ENCODE assay signal across 8 cellular contexts in the genomic region with DNA sequence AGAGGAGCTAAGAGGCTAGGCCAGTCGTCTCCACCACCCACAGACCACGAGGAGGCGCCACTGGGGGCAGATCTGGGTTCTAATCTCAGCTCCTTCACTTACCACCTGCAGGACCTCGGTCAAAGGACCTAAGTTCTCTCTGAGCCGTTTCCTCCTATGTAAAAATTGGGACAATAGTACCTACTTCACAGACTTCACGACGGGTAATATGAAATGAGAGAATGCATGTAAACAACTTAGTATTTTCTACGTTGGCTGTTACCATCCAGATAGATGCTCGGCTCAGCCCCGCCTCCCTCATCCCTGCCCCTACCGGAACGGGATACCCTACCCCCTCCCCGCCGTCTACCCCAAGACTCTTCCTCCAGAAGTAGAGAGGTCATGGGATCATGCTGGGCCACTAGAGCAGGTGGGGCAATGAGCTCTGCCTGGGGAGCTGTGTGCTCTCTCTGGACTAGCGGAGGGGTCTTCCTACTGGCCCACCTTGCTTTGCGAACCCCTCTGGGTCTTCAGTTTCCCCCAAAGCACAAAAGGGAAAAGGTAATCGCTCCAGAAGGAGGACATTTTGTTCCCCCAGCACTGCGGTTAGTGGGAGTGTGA. TPM values are rescaled to one million over a fixed set of nuclear protein-coding genes. Genes with fewer than 3 reads are reported as not detected.
A peak's percentile ranks its signal among the peaks of the same experiment; 100 is the strongest.
DNase-seq lines count a peak whose midpoint lies in the region; ATAC-seq, FAIRE-seq and TF ChIP-seq lines count a peak whose summit lies in the region.

No MANE protein-coding gene starts in this region.

- in situ Hi-C loops in Panc1 (cut with HindIII; ENCODE audit: low pct_unique_long_range_greater_than_20kb, low sequenced_read_pairs): no loop called here

- H3K4me3 Mint-ChIP-seq in activated naive CD4-positive, alpha-beta T cell treated with anti-CD3 and anti-CD28 coated beads for 36 hours: peak overlapping the region; percentile 94

- peaks cover 3% of the 10 kb centered on the region for H3K36me3 ChIP-seq in Panc1 (ENCODE audit: control insufficient read depth, insufficient read depth, low read length)
- no peaks in the 10 kb centered on the region for H3K36me3 ChIP-seq in pancreas
- H3K36me3 ChIP-seq in vagina: no peaks in the 10 kb centered on the region

- peak overlapping the region; percentile 96 for H3K27ac ChIP-seq in Panc1 (ENCODE audit: low read length)
- H3K27ac ChIP-seq in pancreas: peak overlapping the region; percentile 47 to 85 (median 73)
- peak overlapping the region; percentile 95 for H3K27ac ChIP-seq in vagina

- H3K27me3 Mint-ChIP-seq in activated naive CD4-positive, alpha-beta T cell treated with anti-CD3 and anti-CD28 coated beads for 36 hours (ENCODE audit: low read depth): no peaks in the 10 kb centered on the region

- H3K9me3 Mint-ChIP-seq in activated naive CD4-positive, alpha-beta T cell treated with anti-CD3 and anti-CD28 coated beads for 36 hours: peaks cover 3% of the 10 kb centered on the region

- intact Hi-C loops in Panc1 (cut with micrococcal nuclease; ENCODE audit: unreplicated experiment) (loop anchor here (2.0 kb wide), 1 partner anchor 133 kb away; no protein-coding TSS in a partner anchor), head of caudate nucleus (cut with DNase I) (loop anchor here (5.0 kb wide), 2 partner anchors 50 to 130 kb away; no protein-coding TSS in a partner anchor), pancreas (cut with DNase I) (loop anchor here in 1 of 3 donors (10.0 kb wide), 1 partner anchor 133 kb away; no protein-coding TSS in a partner anchor), vagina (cut with DNase I) (no loop called here)
- intact Hi-C loops in activated naive CD4-positive, alpha-beta T cell treated with anti-CD3 and anti-CD28 coated beads for 36 hours (cut with micrococcal nuclease): loop anchor here (5.0 to 10.0 kb wide), 2 partner anchors 420 to 1043 kb away; no protein-coding TSS in a partner anchor

- H3K4me1 ChIP-seq in Panc1 (ENCODE audit: control insufficient read depth, insufficient read depth, low read length): peaks cover 25% of the 10 kb centered on the region
- H3K4me1 ChIP-seq in pancreas: peaks cover 0 to 20% (median 0%) of the 10 kb centered on the region in 3 donors
- H3K4me1 ChIP-seq in vagina: peaks cover 26% of the 10 kb centered on the region

- peaks cover 46% of the 10 kb centered on the region for H3K36me3 Mint-ChIP-seq in activated naive CD4-positive, alpha-beta T cell treated with anti-CD3 and anti-CD28 coated beads for 36 hours (ENCODE audit: low read depth)

- no peaks in the 10 kb centered on the region for H3K27me3 ChIP-seq in Panc1 (ENCODE audit: control insufficient read depth, insufficient read depth, low read length)
- H3K27me3 ChIP-seq in pancreas: no peaks in the 10 kb centered on the region
- no peaks in the 10 kb centered on the region for H3K27me3 ChIP-seq in vagina

- ATAC-seq in Panc1: peak; percentile 63
- ATAC-seq in pancreas: peak; percentile 22 to 51 (median 42)

- H3K4me3 ChIP-seq in Panc1 (ENCODE audit: low read depth in 2 of 2, low read length in 2 of 2): peak overlapping the region; percentile 83 to 99
- peak overlapping the region; percentile 60 to 84 (median 68) for H3K4me3 ChIP-seq in pancreas
- H3K4me3 ChIP-seq in vagina: peak overlapping the region; percentile 62 to 81

- WGBS in pancreas, 2 donors: 7 to 10% methylated on average over 18 of the region's 18 CpGs

- peak overlapping the region; percentile 94 for H3K27ac Mint-ChIP-seq in activated naive CD4-positive, alpha-beta T cell treated with anti-CD3 and anti-CD28 coated beads for 36 hours

- DNase-seq in NCI-H524 (lab: John Stamatoyannopoulos, UW): peak; percentile 8 to 13
- no peak for DNase-seq in NCI-H524 treated with DMSO at 0.1 percent for 48 hours (lab: John Stamatoyannopoulos, UW)
- no peak for DNase-seq in Panc1 (ENCODE audit: low read depth, low spot score)
- peak; percentile 88 for DNase-seq in activated naive CD4-positive, alpha-beta T cell treated with anti-CD3 and anti-CD28 coated beads for 36 hours
- DNase-seq in head of caudate nucleus: peak; percentile 42 to 86 (median 67)
- DNase-seq in pancreas: peak; percentile 16 to 64 (median 33)
- DNase-seq in vagina (ENCODE audit: extremely low spot score in 2 of 2): no peak
- DNase-seq in HK-2 (ENCODE audit: unreplicated experiment): no peak

- CTCF ChIA-PET in Panc1 (lab: Charles Lee): interaction anchor here (0.5 to 1.5 kb wide), 4 partner anchors 12 to 132 kb away, joined by 3 to 12 read pairs (median 7); no protein-coding TSS in a partner anchor
- CTCF ChIA-PET in activated naive CD4-positive, alpha-beta T cell treated with anti-CD3 and anti-CD28 coated beads for 36 hours (lab: Charles Lee): interaction anchor here (0.6 to 12.7 kb wide), 20 partner anchors 10 to 320 kb away, joined by 3 to 137 read pairs (median 5); a partner anchor contains a TSS

- no peak for TF ChIP-seq POLR2A in vagina (IDR thresholded peaks at IDR 0.05)

- POLR2A ChIA-PET in Panc1 (lab: Charles Lee): no interaction called here

- peaks cover 76% of the 10 kb centered on the region for H3K4me1 Mint-ChIP-seq in activated naive CD4-positive, alpha-beta T cell treated with anti-CD3 and anti-CD28 coated beads for 36 hours (ENCODE audit: low read depth)

- peak; percentile 77 for TF ChIP-seq CTCF in Panc1 (IDR thresholded peaks at IDR 0.05)
- TF ChIP-seq CTCF in pancreas (IDR thresholded peaks at IDR 0.05): peak in 1 of 4 donors; percentile 7
- TF ChIP-seq CTCF in vagina (IDR thresholded peaks at IDR 0.05): peak in 1 of 3 experiments; percentile 20

- FAIRE-seq in pancreas (lab: Jason Lieb, UNC): no peak

- no TSS peak for BruUV-seq in Panc1 (replicated peaks; lab: Mats Ljungman, UMichigan)

- H3K9me3 ChIP-seq in Panc1 (ENCODE audit: control insufficient read depth, insufficient read depth, low read depth, low read length) (no peaks in the 10 kb centered on the region), pancreas (no peaks in the 10 kb centered on the region), vagina (no peaks in the 10 kb centered on the region)

RNA-seq across cellular contexts. Expression of a gene that starts 0.5 kb away (rescaled TPM):
- total RNA-seq in Panc1 (2021; ENCODE audit: unreplicated experiment) (99.9 TPM), pancreas (10 to 100 TPM in 1 of 6 donors, 1 to 10 TPM in 5; 4.1 to 15.2 (median 7.4) TPM), vagina (25.3 TPM)
- polyA plus RNA-seq in Panc1 (2012; ENCODE audit: insufficient read length): 98.1 TPM
- 100 to 1,000 TPM; 250 to 259 TPM for total RNA-seq in activated naive CD4-positive, alpha-beta T cell treated with anti-CD3 and anti-CD28 coated beads for 36 hours
- 10 to 100 TPM in 1 of 2 donors, 1 to 10 TPM in 1; 8.7 to 15.5 TPM for polyA plus RNA-seq in pancreas

RNA-seq across cellular contexts. Expression of a gene that starts 43.4 kb away (rescaled TPM):
- total RNA-seq in Panc1 (2021; ENCODE audit: unreplicated experiment) (72.1 TPM), pancreas (10 to 100 TPM; 15.4 to 30.4 (median 21.6) TPM), vagina (37.8 TPM)
- polyA plus RNA-seq in Panc1 (2012; ENCODE audit: insufficient read length): 47.6 TPM
- 10 to 100 TPM; 29.8 to 35.6 TPM for total RNA-seq in activated naive CD4-positive, alpha-beta T cell treated with anti-CD3 and anti-CD28 coated beads for 36 hours
- polyA plus RNA-seq in pancreas: 10 to 100 TPM in 1 of 2 donors, 1 to 10 TPM in 1; 7.8 to 18.4 TPM

RNA-seq across cellular contexts. Expression of a gene that starts 54.3 kb away (rescaled TPM):
- not detected for total RNA-seq in Panc1 (2021; ENCODE audit: unreplicated experiment)
- polyA plus RNA-seq in Panc1 (2012; ENCODE audit: insufficient read length): 0.11 TPM
- total RNA-seq in activated naive CD4-positive, alpha-beta T cell treated with anti-CD3 and anti-CD28 coated beads for 36 hours: 1 to 10 TPM in 1 of 2 experiments, under 1 TPM in 1; 0.43 to 1.1 TPM
- total RNA-seq in pancreas: 1 to 10 TPM in 3 of 6 donors, under 1 TPM in 3; 0.32 to 1.7 (median 0.93) TPM
- polyA plus RNA-seq in pancreas: 1 to 10 TPM in 1 of 2 donors, under 1 TPM in 1; 0.65 to 1.6 TPM
- 3.2 TPM for total RNA-seq in vagina

Comparison
In these comparisons a context has a peak if more than half of its experiments do, and no peak if none do; other contexts are left out.
1. DNase-seq: peak in NCI-H524 (2 of 2), activated naive CD4-positive, alpha-beta T cell treated with anti-CD3 and anti-CD28 coated beads for 36 hours (single experiment), head of caudate nucleus (42 of 42) and pancreas (6 of 6); none in NCI-H524 treated with DMSO at 0.1 percent for 48 hours (single experiment), Panc1 (single experiment), vagina (0 of 2) and HK-2 (single experiment).
2. Peak in every context shown above with its lines, with median percentiles within 50 percentile points of each other: H3K27ac ChIP-seq and H3K4me3 ChIP-seq.